ENCODE assay signal across 18 cellular contexts in genomic region chr12:24381790-24382189, GRCh38.
DNase-seq lines count a peak whose midpoint lies in the region; ATAC-seq and TF ChIP-seq lines count a peak whose summit lies in the region.
"Had no signal": no experiment of that assay in that cellular context is flagged by ENCODE, and none has a peak within 500 bp of the region (broad histone marks: within the 10 kb centered on the region; RNA-seq: fewer than 3 reads in every experiment).

No MANE protein-coding gene starts in this region.

- H3K27ac Mint-ChIP-seq in stimulated activated memory B cell treated with anti-CD40 and anti-IgM and Interleukin-4, amounts not matched to agents 10 μg/mL and 1 μg/mL and 100 μg/mL, for 72 hours = peak overlapping the region; percentile 7
- H3K27ac Mint-ChIP-seq: CD4-positive, CD25-positive, alpha-beta regulatory T cell; GM23338; HFFc6 had no signal

- H3K4me3 ChIP-seq in HEK293 (ENCODE audit: low read depth, low read length) (no peak overlapping the region), right cardiac atrium (ENCODE audit: low read length) (no peak overlapping the region)
- H3K4me3 ChIP-seq: GM23338 had no signal

- POLR2A ChIA-PET in HEK293 (lab: Yijun Ruan, JAX) = no interaction called here

- WGBS in right cardiac atrium = 83% methylated on average over 3 of the region's 3 CpGs

- H3K27me3 Mint-ChIP-seq in stimulated activated memory B cell treated with anti-CD40 and anti-IgM and Interleukin-4, amounts not matched to agents 10 μg/mL and 1 μg/mL and 100 μg/mL, for 72 hours = no peaks in the 10 kb centered on the region

- no peak for ATAC-seq in stimulated activated memory B cell treated with anti-CD40 and anti-IgM and Interleukin-4, amounts not matched to agents 10 μg/mL and 1 μg/mL and 100 μg/mL, for 72 hours
- no peak for ATAC-seq in right cardiac atrium
- ATAC-seq in GM19463 (IDR thresholded peaks at IDR 0.05; ENCODE audit: unreplicated experiment) = no peak
- ATAC-seq: GM23338 had no signal

- H3K9me3 ChIP-seq in HEK293 (ENCODE audit: control insufficient read depth, insufficient read depth, low read depth, low read length) (no peaks in the 10 kb centered on the region), right cardiac atrium (ENCODE audit: control insufficient read depth, low read length) (no peaks in the 10 kb centered on the region)
- H3K9me3 ChIP-seq: BE2C had no signal

- H3K36me3 ChIP-seq in HEK293 (ENCODE audit: control insufficient read depth in 2 of 2, insufficient read depth in 1 of 2, low read length in 2 of 2) = no peaks in the 10 kb centered on the region
- H3K36me3 ChIP-seq: BE2C had no signal

- H3K27ac ChIP-seq in HEK293 (ENCODE audit: extremely low read depth, low read depth, low read length) = no peak overlapping the region
- no peak overlapping the region for H3K27ac ChIP-seq in right cardiac atrium (ENCODE audit: low read length)
- H3K27ac ChIP-seq: HL-60 had no signal

- H3K9me3 Mint-ChIP-seq in stimulated activated memory B cell treated with anti-CD40 and anti-IgM and Interleukin-4, amounts not matched to agents 10 μg/mL and 1 μg/mL and 100 μg/mL, for 72 hours = peaks cover 8% of the 10 kb centered on the region
- H3K9me3 Mint-ChIP-seq: GM23338 had no signal

- H3K27me3 ChIP-seq in right cardiac atrium (ENCODE audit: control insufficient read depth, insufficient read depth) = no peaks in the 10 kb centered on the region
- H3K27me3 ChIP-seq: BE2C had no signal

- no peak overlapping the region for H3K4me3 Mint-ChIP-seq in stimulated activated memory B cell treated with anti-CD40 and anti-IgM and Interleukin-4, amounts not matched to agents 10 μg/mL and 1 μg/mL and 100 μg/mL, for 72 hours
- H3K4me3 Mint-ChIP-seq: CD4-positive, CD25-positive, alpha-beta regulatory T cell; CD8-positive, alpha-beta memory T cell; GM23338; HFFc6 had no signal

- H3K4me1 Mint-ChIP-seq in stimulated activated memory B cell treated with anti-CD40 and anti-IgM and Interleukin-4, amounts not matched to agents 10 μg/mL and 1 μg/mL and 100 μg/mL, for 72 hours = peaks cover 40% of the 10 kb centered on the region
- H3K4me1 Mint-ChIP-seq: CD4-positive, CD25-positive, alpha-beta regulatory T cell; CD8-positive, alpha-beta memory T cell had no signal

- H3K4me1 ChIP-seq in HEK293 (ENCODE audit: control insufficient read depth, insufficient read depth, low read length) = peaks cover 12% of the 10 kb centered on the region
- no peaks in the 10 kb centered on the region for H3K4me1 ChIP-seq in right cardiac atrium (ENCODE audit: control insufficient read depth, insufficient read depth, low read length)
- H3K4me1 ChIP-seq: BE2C had no signal

- H3K36me3 Mint-ChIP-seq in stimulated activated memory B cell treated with anti-CD40 and anti-IgM and Interleukin-4, amounts not matched to agents 10 μg/mL and 1 μg/mL and 100 μg/mL, for 72 hours = peaks cover 13% of the 10 kb centered on the region
- H3K36me3 Mint-ChIP-seq: CD4-positive, CD25-positive, alpha-beta regulatory T cell had no signal

- intact Hi-C loops in right cardiac atrium (cut with DNase I) = no loop called here

- CTCF ChIA-PET in HEK293 (lab: Yijun Ruan, JAX) = no interaction called here

- DNase-seq in left kidney (ENCODE audit: low read depth, low spot score) (peak; percentile 15), Kasumi-1 (lab: John Stamatoyannopoulos, UW) (no peak), right cardiac atrium (no peak)
- DNase-seq: BE2C; C1 segment of cervical spinal cord; CD4-positive, CD25-positive, alpha-beta regulatory T cell; CD8-positive, alpha-beta memory T cell; COR-L47; DMS 273 treated with DMSO at 0.1 percent for 48 hours; DMS53; DND-41; HCEC 1CT; HFFc6 had no signal

- TF ChIP-seq CTCF in HEK293 (tag by site-specific recombination; IDR thresholded peaks at IDR 0.05) = no peak

TF ChIP-seq in HEK293, 187 proteins besides CTCF, POLR2A, EP300 and RAD21:
- TF ChIP-seq ZNF404 (tag by site-specific recombination; IDR thresholded peaks at IDR 0.05) = no peak
- TF ChIP-seq AEBP2 (tag by site-specific recombination; IDR thresholded peaks at IDR 0.05; ENCODE audit: borderline replicate concordance) = no peak
- TF ChIP-seq ZNF140 (tag by site-specific recombination; IDR thresholded peaks at IDR 0.05) = no peak
- no peak for TF ChIP-seq ZNF768 (tag by site-specific recombination; IDR thresholded peaks at IDR 0.05)
- TF ChIP-seq SCRT2 (tag by site-specific recombination; IDR thresholded peaks at IDR 0.05) = peak; percentile 53
